ENCODE assay signal across 11 cellular contexts in the genomic region with DNA sequence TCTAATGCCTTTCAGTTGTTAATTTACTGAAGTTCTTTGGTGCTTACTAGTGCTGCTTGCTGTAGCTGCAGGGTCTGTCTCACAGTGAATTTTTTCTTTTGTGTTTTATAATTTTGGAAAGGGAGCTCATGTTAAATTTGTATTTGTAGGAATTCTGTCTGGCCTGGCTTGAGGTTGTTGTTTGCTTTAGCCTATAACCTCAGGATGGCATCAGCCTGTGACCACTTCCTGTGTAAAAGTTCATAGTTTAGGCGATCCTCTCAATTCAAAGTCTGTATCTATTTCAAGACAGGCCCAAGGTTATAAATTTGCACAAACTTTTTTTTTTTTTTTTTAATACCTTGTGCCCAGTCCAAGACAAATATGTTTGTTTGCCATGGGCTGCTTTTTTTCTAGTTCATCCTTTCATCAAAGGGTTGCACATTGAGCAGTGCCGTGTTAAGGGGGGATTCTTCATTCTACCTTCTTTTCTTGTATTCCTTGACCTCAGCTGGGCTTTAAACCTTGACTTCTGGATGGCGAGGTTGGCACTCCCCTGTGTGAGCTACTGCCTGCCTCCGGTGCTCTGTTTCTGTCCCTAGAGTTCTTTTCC. TPM values are rescaled to one million over a fixed set of nuclear protein-coding genes. Genes with fewer than 3 reads are reported as not detected.
A peak's percentile ranks its signal among the peaks of the same experiment; 100 is the strongest.
DNase-seq lines count a peak whose midpoint lies in the region; ATAC-seq, FAIRE-seq and TF ChIP-seq lines count a peak whose summit lies in the region.
"Had no signal": no experiment of that assay in that cellular context is flagged by ENCODE, and none has a peak within 500 bp of the region (broad histone marks: within the 10 kb centered on the region; RNA-seq: fewer than 3 reads in every experiment).

No MANE protein-coding gene starts in this region.

- no peak overlapping the region for H3K4me3 ChIP-seq in DND-41 (ENCODE audit: low read depth in 1 of 2, low read length in 2 of 2)
- H3K4me3 ChIP-seq in astrocyte (ENCODE audit: insufficient read depth, low read depth, low read length), result no peak overlapping the region
- no peak overlapping the region for H3K4me3 ChIP-seq in prostate gland

- intact Hi-C loops in prostate gland (cut with DNase I), result no loop called here

- H3K36me3 ChIP-seq in DND-41 (ENCODE audit: insufficient read depth, low read length), result peaks cover 32% of the 10 kb centered on the region
- H3K36me3 ChIP-seq in KOPT-K1 (ENCODE audit: insufficient read depth, low read length), result peaks cover 53% of the 10 kb centered on the region
- peaks cover 20% of the 10 kb centered on the region for H3K36me3 ChIP-seq in astrocyte (ENCODE audit: insufficient read depth, low read length)
- peaks cover 7 to 13% of the 10 kb centered on the region in 2 donors for H3K36me3 ChIP-seq in prostate gland

- H3K4me3 Mint-ChIP-seq in astrocyte (ENCODE audit: unreplicated experiment) (no peak overlapping the region), naive B cell (peak overlapping the region in 4 of 8 donors; percentile 10 to 59 (median 30))

- ATAC-seq in DND-41 (ENCODE audit: insufficient read depth, low read depth) (peak; percentile 64; the same call in 2 of the 3 replicates), naive B cell (ENCODE audit: low read depth in 2 of 2) (no peak), HG03196 (IDR thresholded peaks at IDR 0.05; ENCODE audit: unreplicated experiment) (no peak), HG02852 (IDR thresholded peaks at IDR 0.05; ENCODE audit: unreplicated experiment) (no peak)

- H3K9me3 ChIP-seq in DND-41 (ENCODE audit: insufficient read depth, low read length, severe bottlenecking) (no peaks in the 10 kb centered on the region), KOPT-K1 (ENCODE audit: insufficient read depth, low read length, poor library complexity, severe bottlenecking) (no peaks in the 10 kb centered on the region), astrocyte (ENCODE audit: insufficient read depth, low read depth, low read length) (no peaks in the 10 kb centered on the region), prostate gland (no peaks in the 10 kb centered on the region)

- H2AFZ ChIP-seq in DND-41 (ENCODE audit: low read depth, low read length) (no peak overlapping the region), astrocyte (ENCODE audit: low read depth, low read length) (no peak overlapping the region)

- WGBS in prostate gland, result 15% methylated on average over 4 of the region's 4 CpGs

- H3K9me3 Mint-ChIP-seq in astrocyte (ENCODE audit: unreplicated experiment), result no peaks in the 10 kb centered on the region
- peaks cover 0 to 2% (median 0%) of the 10 kb centered on the region in 7 donors for H3K9me3 Mint-ChIP-seq in naive B cell

- no peak for DNase-seq in DND-41
- no peak for DNase-seq in astrocyte (ENCODE audit: low read depth)
- DNase-seq in naive B cell, result no peak
- DNase-seq in prostate gland (ENCODE audit: low spot score), result no peak
- DNase-seq in NCI-H2227 treated with DMSO at 0.1 percent for 48 hours (lab: John Stamatoyannopoulos, UW), result no peak
- DNase-seq: central memory CD4-positive, alpha-beta T cell; NCI-H1092 had no signal

- peaks cover 16% of the 10 kb centered on the region for H3K4me1 Mint-ChIP-seq in astrocyte (ENCODE audit: low read depth, unreplicated experiment)
- H3K4me1 Mint-ChIP-seq in naive B cell, result peaks cover 34 to 52% (median 38%) of the 10 kb centered on the region in 3 donors

- H3K4me2 ChIP-seq in DND-41 (ENCODE audit: insufficient read depth, low read length) (no peak overlapping the region), astrocyte (ENCODE audit: low read length) (peak overlapping the region; percentile 50)

- peaks cover 27% of the 10 kb centered on the region for H3K4me1 ChIP-seq in DND-41 (ENCODE audit: insufficient read depth, low read length)
- peaks cover 13% of the 10 kb centered on the region for H3K4me1 ChIP-seq in astrocyte (ENCODE audit: insufficient read depth, low read length)
- H3K4me1 ChIP-seq in prostate gland (replicated peaks), result no peaks in the 10 kb centered on the region

- no peaks in the 10 kb centered on the region for H3K27me3 ChIP-seq in DND-41 (ENCODE audit: insufficient read depth, low read length, poor library complexity)
- no peaks in the 10 kb centered on the region for H3K27me3 ChIP-seq in astrocyte (ENCODE audit: insufficient read depth, low read length)
- no peaks in the 10 kb centered on the region for H3K27me3 ChIP-seq in prostate gland (replicated peaks; ENCODE audit: insufficient read depth)

- H3K9ac ChIP-seq in DND-41 (ENCODE audit: low read depth, low read length), result no peak overlapping the region
- peak overlapping the region; percentile 7 for H3K9ac ChIP-seq in astrocyte (ENCODE audit: low read length)

- peaks cover 65% of the 10 kb centered on the region for H3K79me2 ChIP-seq in DND-41 (ENCODE audit: insufficient read depth, low read length)
- peaks cover 83% of the 10 kb centered on the region for H3K79me2 ChIP-seq in astrocyte (ENCODE audit: insufficient read depth, low read length)

- H3K27me3 Mint-ChIP-seq in astrocyte (ENCODE audit: low read depth, unreplicated experiment) (no peaks in the 10 kb centered on the region), naive B cell (no peaks in the 10 kb centered on the region)

- peak overlapping the region; percentile 41 for H3K27ac ChIP-seq in DND-41 (ENCODE audit: low read length)
- H3K27ac ChIP-seq in KOPT-K1 (ENCODE audit: low read depth, low read length, poor library complexity, severe bottlenecking), result peak overlapping the region; percentile 45
- no peak overlapping the region for H3K27ac ChIP-seq in astrocyte (ENCODE audit: low read depth, low read length)
- H3K27ac ChIP-seq in prostate gland, result no peak overlapping the region

- peak overlapping the region; percentile 73 for H3K27ac Mint-ChIP-seq in astrocyte (ENCODE audit: unreplicated experiment)
- H3K27ac Mint-ChIP-seq in naive B cell, result peak overlapping the region in 4 of 6 donors; percentile 30 to 85 (median 35)

- TF ChIP-seq POLR2A in prostate gland (IDR thresholded peaks at IDR 0.05), result no peak

- FAIRE-seq in astrocyte (lab: Jason Lieb, UNC), result no peak
- FAIRE-seq: GM19239 had no signal

- peaks cover 10% of the 10 kb centered on the region; the same call in 1 of the 2 replicates for H4K20me1 ChIP-seq in DND-41 (ENCODE audit: insufficient read depth, low read length)
- peaks cover 71% of the 10 kb centered on the region for H4K20me1 ChIP-seq in astrocyte (ENCODE audit: insufficient read depth, low read length)

- TF ChIP-seq CTCF in DND-41 (IDR thresholded peaks at IDR 0.05; ENCODE audit: borderline replicate concordance, extremely low read depth, low read length, poor library complexity, severe bottlenecking), result no peak
- no peak for TF ChIP-seq CTCF in astrocyte (IDR thresholded peaks at IDR 0.05; ENCODE audit: insufficient read depth, low read depth, low read length)
- no peak for TF ChIP-seq CTCF in prostate gland (IDR thresholded peaks at IDR 0.05)

- H3K36me3 Mint-ChIP-seq in astrocyte (ENCODE audit: low read depth, unreplicated experiment), result peaks cover 18% of the 10 kb centered on the region
- H3K36me3 Mint-ChIP-seq in naive B cell, result peaks cover 23 to 32% of the 10 kb centered on the region in 2 donors

RNA-seq across cellular contexts. Expression of gene RIPK1, which starts 7.3 kb away (rescaled TPM):
- total RNA-seq in astrocyte (21.9 and 23.4 TPM in 2 replicates), prostate gland (10 to 100 TPM; 21.3 to 23.0 TPM)
- polyA plus RNA-seq in naive B cell (ENCODE audit: low read depth in 6 of 6), result 10 to 100 TPM in 2 of 6 donors, 1 to 10 TPM in 4; 4.8 to 14.1 (median 9.5) TPM

RNA-seq across cellular contexts. Expression of gene BPHL, which starts 42.9 kb away (rescaled TPM):
- total RNA-seq in astrocyte, result 22.7 and 23.1 TPM in 2 replicates
- 10 to 100 TPM in 5 of 6 donors, 1 to 10 TPM in 1; 8.7 to 16.6 (median 13.3) TPM for polyA plus RNA-seq in naive B cell (ENCODE audit: low read depth in 6 of 6)
- total RNA-seq in prostate gland, result 10 to 100 TPM; 16.5 to 17.7 TPM

Comparison
In these comparisons a context has a peak if more than half of its experiments do, and no peak if none do; other contexts are left out.
1. H3K27ac ChIP-seq: peak in DND-41 (single experiment) and KOPT-K1 (single experiment); none in astrocyte (single experiment) and prostate gland (0 of 2).